ENCODE assay signal across 8 cellular contexts in genomic region chr3:33277193-33277882, GRCh38. TPM values are rescaled to one million over a fixed set of nuclear protein-coding genes. Genes with fewer than 3 reads are reported as not detected.
DNase-seq lines count a peak whose midpoint lies in the region; ATAC-seq and TF ChIP-seq lines count a peak whose summit lies in the region.

A gene with protein sequence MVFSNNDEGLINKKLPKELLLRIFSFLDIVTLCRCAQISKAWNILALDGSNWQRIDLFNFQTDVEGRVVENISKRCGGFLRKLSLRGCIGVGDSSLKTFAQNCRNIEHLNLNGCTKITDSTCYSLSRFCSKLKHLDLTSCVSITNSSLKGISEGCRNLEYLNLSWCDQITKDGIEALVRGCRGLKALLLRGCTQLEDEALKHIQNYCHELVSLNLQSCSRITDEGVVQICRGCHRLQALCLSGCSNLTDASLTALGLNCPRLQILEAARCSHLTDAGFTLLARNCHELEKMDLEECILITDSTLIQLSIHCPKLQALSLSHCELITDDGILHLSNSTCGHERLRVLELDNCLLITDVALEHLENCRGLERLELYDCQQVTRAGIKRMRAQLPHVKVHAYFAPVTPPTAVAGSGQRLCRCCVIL (plus strand): TSS chr3:33277442. CDS start chr3:33277513, 71 bp downstream.

- H3K4me3 Mint-ChIP-seq in GM23338 (peak within 1 kb of the TSS; percentile 67), activated B cell treated with CpG ODN at 0.5 μM for 24 hours (peak within 1 kb of the TSS; percentile 74)

- H3K9me3 Mint-ChIP-seq in GM23338 (peaks cover 11% of the 10 kb centered on the region), activated B cell treated with CpG ODN at 0.5 μM for 24 hours (no peaks in the 10 kb centered on the region)

- H3K36me3 ChIP-seq in DOHH2 (ENCODE audit: control insufficient read depth, low read length) (no peaks in the 10 kb centered on the region), GM23338 (ENCODE audit: insufficient read depth) (no peaks in the 10 kb centered on the region), esophagus (ENCODE audit: control insufficient read depth in 2 of 2, insufficient read depth in 2 of 2, low read length in 1 of 2) (no peaks in the 10 kb centered on the region)

- H3K9me2 ChIP-seq in DOHH2 (replicated peaks; ENCODE audit: control insufficient read depth, low read length) (no peaks in the 10 kb centered on the region), GM23338 (ENCODE audit: insufficient read depth) (no peaks in the 10 kb centered on the region)

- no peaks in the 10 kb centered on the region for H3K36me3 Mint-ChIP-seq in GM23338 (ENCODE audit: low read depth)
- no peaks in the 10 kb centered on the region for H3K36me3 Mint-ChIP-seq in activated B cell treated with CpG ODN at 0.5 μM for 24 hours (ENCODE audit: low read depth)

- H3K4me3 ChIP-seq in DOHH2 (ENCODE audit: low read length): peak within 1 kb of the TSS; percentile 41
- peak within 1 kb of the TSS; percentile 80 for H3K4me3 ChIP-seq in GM23338
- H3K4me3 ChIP-seq in esophagus (ENCODE audit: low read depth in 1 of 2, low read length in 2 of 2): peak within 1 kb of the TSS; percentile 71 to 83

- CTCF ChIA-PET in activated B cell treated with CpG ODN at 0.5 μM for 24 hours (lab: Charles Lee): no interaction called here

- H3K27ac ChIP-seq in DOHH2 (ENCODE audit: low read depth, low read length) (no peak within 1 kb of the TSS), GM23338 (ENCODE audit: low read depth) (no peak within 1 kb of the TSS), esophagus (ENCODE audit: low read depth in 2 of 2, low read length in 1 of 2) (peak within 1 kb of the TSS in 1 of 2 donors; percentile 22), substantia nigra (ENCODE audit: low read depth, low read length, poor library complexity, severe bottlenecking) (no peak within 1 kb of the TSS)

- H4K20me1 ChIP-seq in DOHH2 (ENCODE audit: control insufficient read depth, insufficient read depth, low read depth, low read length): no peaks in the 10 kb centered on the region
- no peaks in the 10 kb centered on the region for H4K20me1 ChIP-seq in GM23338 (replicated peaks; ENCODE audit: insufficient read depth)

- POLR2A ChIA-PET in activated B cell treated with CpG ODN at 0.5 μM for 24 hours (lab: Charles Lee): interaction anchor here (0.6 kb wide), 1 partner anchor 1746 kb away, joined by 3 read pairs; no protein-coding TSS in a partner anchor

- H3K4me1 Mint-ChIP-seq in GM23338: peaks cover 7% of the 10 kb centered on the region; the same call in 2 of the 3 replicates
- peaks cover 8% of the 10 kb centered on the region for H3K4me1 Mint-ChIP-seq in activated B cell treated with CpG ODN at 0.5 μM for 24 hours

- H3K27ac Mint-ChIP-seq in GM23338: no peak within 1 kb of the TSS
- no peak within 1 kb of the TSS for H3K27ac Mint-ChIP-seq in activated B cell treated with CpG ODN at 0.5 μM for 24 hours

- H3F3A ChIP-seq in DOHH2 (ENCODE audit: control insufficient read depth, insufficient read depth) (no peaks in the 10 kb centered on the region), GM23338 (replicated peaks; ENCODE audit: low read depth) (no peaks in the 10 kb centered on the region)

- peak; percentile 96 for DNase-seq in GM23338 (ENCODE audit: low spot score)
- DNase-seq in NCI-H128 (lab: John Stamatoyannopoulos, UW; ENCODE audit: unreplicated experiment): peak; percentile 48
- peak; percentile 30 for DNase-seq in activated B cell treated with CpG ODN at 0.5 μM for 24 hours
- peak; percentile 23 for DNase-seq in mucosa of gallbladder (ENCODE audit: low spot score)
- peak in 29 of 49 donors; percentile 1 to 87 (median 18) for DNase-seq in substantia nigra (lab: John Stamatoyannopoulos, UW)

- peaks cover 7% of the 10 kb centered on the region; the same call in 1 of the 2 replicates for H3K27me3 ChIP-seq in DOHH2 (ENCODE audit: control insufficient read depth, low read length)
- H3K27me3 ChIP-seq in GM23338 (ENCODE audit: insufficient read depth): no peaks in the 10 kb centered on the region
- H3K27me3 ChIP-seq in esophagus (ENCODE audit: control insufficient read depth in 1 of 2, insufficient read depth in 2 of 2, low read length in 2 of 2): no peaks in the 10 kb centered on the region

- peak; percentile 99 for ATAC-seq in GM23338
- peak; percentile 61 for ATAC-seq in activated B cell treated with CpG ODN at 0.5 μM for 24 hours (ENCODE audit: low read depth)
- no peak for ATAC-seq in HG02840 (IDR thresholded peaks at IDR 0.05; ENCODE audit: low FRiP score, unreplicated experiment)

- WGBS in esophagus, 2 donors: 2% methylated on average over 49 to 63 of the region's 63 CpGs

- no peaks in the 10 kb centered on the region for H3K79me2 ChIP-seq in DOHH2 (ENCODE audit: control insufficient read depth, low read length)
- H3K79me2 ChIP-seq in GM23338 (replicated peaks; ENCODE audit: insufficient read depth): no peaks in the 10 kb centered on the region

- intact Hi-C loops in activated B cell treated with CpG ODN at 0.5 μM for 24 hours (cut with micrococcal nuclease): no loop called here

- H3K27me3 Mint-ChIP-seq in GM23338 (ENCODE audit: insufficient read depth, low read depth, poor library complexity): no peaks in the 10 kb centered on the region
- peaks cover 28% of the 10 kb centered on the region for H3K27me3 Mint-ChIP-seq in activated B cell treated with CpG ODN at 0.5 μM for 24 hours

- no peaks in the 10 kb centered on the region for H3K4me1 ChIP-seq in DOHH2 (ENCODE audit: control insufficient read depth, low read length)
- H3K4me1 ChIP-seq in GM23338 (ENCODE audit: insufficient read depth): peaks cover 5% of the 10 kb centered on the region; the same call in 1 of the 2 replicates
- no peaks in the 10 kb centered on the region for H3K4me1 ChIP-seq in esophagus (ENCODE audit: control insufficient read depth in 2 of 2, insufficient read depth in 2 of 2, low read length in 1 of 2)

- no peak for TF ChIP-seq CTCF in DOHH2 (IDR thresholded peaks at IDR 0.05; ENCODE audit: low read depth, low read length, poor library complexity, severe bottlenecking)
- no peak for TF ChIP-seq CTCF in GM23338 (conservative IDR thresholded peaks at IDR 0.05; ENCODE audit: low read depth in 2 of 2)
- TF ChIP-seq CTCF in activated B cell treated with CpG ODN at 0.5 μM for 24 hours (IDR thresholded peaks at IDR 0.05): no peak

- H2AFZ ChIP-seq in GM23338: peak within 1 kb of the TSS; percentile 77

- H3K9me3 ChIP-seq in DOHH2 (ENCODE audit: control insufficient read depth, insufficient read depth, low read length) (no peaks in the 10 kb centered on the region), esophagus (ENCODE audit: control insufficient read depth in 2 of 2, insufficient read depth in 1 of 2, low read depth in 1 of 2, low read length in 1 of 2) (peaks cover 0 to under 1% of the 10 kb centered on the region in 2 donors)

- H3K4me2 ChIP-seq in DOHH2 (ENCODE audit: low read length) (peak within 1 kb of the TSS; percentile 50), GM23338 (peak within 1 kb of the TSS; percentile 98)

TF ChIP-seq in GM23338, 12 proteins besides CTCF, POLR2A, EP300 and RAD21:
- peak; percentile 40; the same call in 1 of the 2 replicates for TF ChIP-seq CREB1 (CRISPR knock-in tag; IDR thresholded peaks at IDR 0.05; ENCODE audit: low read depth)
- no peak for TF ChIP-seq ZNF114 (CRISPR knock-in tag; IDR thresholded peaks at IDR 0.05)
- peak; percentile 59 for TF ChIP-seq POLR2AphosphoS5 (IDR thresholded peaks at IDR 0.05; ENCODE audit: low read depth)

RNA-seq across cellular contexts. Expression of the gene that starts here (rescaled TPM):
- total RNA-seq in GM23338 (2014; rRNA removed; shearing (Covaris generic)): 4.4 and 5.7 TPM in 2 replicates
- polyA plus RNA-seq in GM23338 (2016; fragmentation: Nextera tagmentation; extraction: Ambion mirVana) (2.1 and 2.8 TPM in 2 replicates), esophagus (1 to 10 TPM in 1 of 2 donors, under 1 TPM in 1; 0.92 to 1.5 TPM)
- total RNA-seq in activated B cell treated with CpG ODN at 0.5 μM for 24 hours (not detected in 2 replicates), mucosa of gallbladder (8.4 TPM)

Comparison
In these comparisons a context has a peak if more than half of its experiments do, and no peak if none do; other contexts are left out.
1. Peak in DNase-seq and ATAC-seq in activated B cell treated with CpG ODN at 0.5 μM for 24 hours; RNA of the gene not detected or under 1 TPM.
2. DNase-seq: peak in every context shown above with its lines; median percentile 96 in GM23338; 48 in NCI-H128; 30 in activated B cell treated with CpG ODN at 0.5 μM for 24 hours; 23 in mucosa of gallbladder; 18 in substantia nigra.